15 cellular contexts compared by ENCODE assay signal in the genomic region with DNA sequence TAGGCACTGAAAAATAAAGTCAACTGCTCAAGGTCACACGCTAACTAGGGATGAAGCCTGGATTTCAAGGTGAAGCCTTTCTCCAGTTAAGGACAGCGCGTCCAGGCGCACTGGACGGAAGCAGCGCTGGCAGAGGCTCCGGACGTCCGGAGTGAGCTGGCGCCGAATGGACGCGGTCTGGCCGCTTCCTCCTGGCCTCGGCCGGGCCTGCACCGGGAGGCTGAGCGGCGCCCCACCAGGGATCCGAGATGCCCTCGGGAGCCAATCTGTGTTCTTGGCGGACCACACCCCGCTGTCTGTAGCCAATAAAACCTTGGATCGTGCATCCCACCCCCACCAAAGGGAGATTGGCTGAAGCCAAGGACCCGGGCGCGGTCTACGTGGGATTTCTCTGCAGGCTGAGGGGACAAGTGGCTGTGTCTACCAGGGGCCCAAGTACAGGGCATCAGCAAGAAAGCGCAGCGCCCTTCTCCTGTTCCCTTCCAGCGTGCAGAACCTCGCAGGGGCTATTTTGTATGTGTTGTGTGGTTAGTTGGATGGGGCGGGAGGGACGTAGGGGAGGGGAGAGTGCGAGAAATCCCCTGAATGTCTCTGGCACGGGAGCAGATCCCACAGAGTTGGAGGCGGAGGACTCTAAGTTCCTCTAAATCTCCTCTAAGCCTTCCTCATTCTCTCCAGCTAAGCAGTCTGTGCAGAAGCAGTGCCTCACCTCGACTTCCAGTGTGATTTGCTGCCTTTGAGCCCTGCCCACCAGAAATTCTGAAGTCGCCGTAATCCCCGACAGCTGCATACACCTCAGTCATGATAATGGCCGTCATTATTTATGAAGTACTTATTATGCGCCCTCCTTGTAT. TPM values are rescaled to one million over a fixed set of nuclear protein-coding genes. Genes with fewer than 3 reads are reported as not detected.
DNase-seq lines count a peak whose midpoint lies in the region; ATAC-seq, FAIRE-seq and TF ChIP-seq lines count a peak whose summit lies in the region.
"Had no signal": no experiment of that assay in that cellular context is flagged by ENCODE, and none has a peak within 500 bp of the region (broad histone marks: within the 10 kb centered on the region; RNA-seq: fewer than 3 reads in every experiment).

No MANE protein-coding gene starts in this region.

- H3K27ac ChIP-seq in kidney (ENCODE audit: low read depth in 2 of 2, low read length in 2 of 2) (no peak overlapping the region), thoracic aorta (peak overlapping the region in 1 of 2 donors; percentile 76)
- H3K27ac ChIP-seq: SK-N-MC, suprapubic skin had no signal

- H3K36me3 ChIP-seq in kidney (ENCODE audit: control insufficient read depth in 1 of 2, insufficient read depth in 2 of 2, low read length in 2 of 2) (no peaks in the 10 kb centered on the region), thoracic aorta (no peaks in the 10 kb centered on the region)
- H3K36me3 ChIP-seq: suprapubic skin had no signal

- H3K4me3 ChIP-seq in kidney (ENCODE audit: low read length in 2 of 2) (no peak overlapping the region), thoracic aorta (peak overlapping the region; percentile 44)
- H3K4me3 ChIP-seq: SK-N-MC, suprapubic skin had no signal

- TF ChIP-seq CTCF in kidney (IDR thresholded peaks at IDR 0.05; ENCODE audit: borderline replicate concordance, extremely low read depth, insufficient read depth) (no peak), thoracic aorta (IDR thresholded peaks at IDR 0.05) (no peak)

- H3K9me3 ChIP-seq in kidney (ENCODE audit: control insufficient read depth in 1 of 2, low read length in 2 of 2) (no peaks in the 10 kb centered on the region), thoracic aorta (no peaks in the 10 kb centered on the region)
- H3K9me3 ChIP-seq: suprapubic skin had no signal

- no peak overlapping the region for H3K9ac ChIP-seq in kidney (ENCODE audit: low read length in 2 of 2)

- intact Hi-C loops in kidney (cut with DNase I) = no loop called here

- DNase-seq in activated CD8-positive, alpha-beta memory T cell treated with anti-CD3 and anti-CD28 coated beads for 24 hours = peak; percentile 55
- no peak for DNase-seq in activated CD8-positive, alpha-beta memory T cell treated with anti-CD3 and anti-CD28 coated beads, Interleukin-2, amount 50 U/mL, for 4 hours
- peak; percentile 79 for DNase-seq in amniotic epithelial cell (ENCODE audit: low read depth)
- DNase-seq in kidney = peak; percentile 74
- DNase-seq in thoracic aorta (ENCODE audit: low spot score) = no peak
- DNase-seq in SHP77 (lab: John Stamatoyannopoulos, UW) = no peak
- DNase-seq in stimulated activated naive CD4-positive, alpha-beta T cell (lab: John Stamatoyannopoulos, UW) = no peak
- no peak for DNase-seq in NCI-H226
- DNase-seq: 8988T; activated CD4-positive, alpha-beta T cell treated with anti-CD3 and anti-CD28 coated beads for 4 hours; foreskin melanocyte; NCI-H510A treated with DMSO at 0.1 percent for 48 hours had no signal

- H3K4me1 ChIP-seq in kidney (ENCODE audit: control insufficient read depth in 1 of 2, insufficient read depth in 1 of 2, low read depth in 1 of 2, low read length in 2 of 2) = peaks cover 0 to 6% of the 10 kb centered on the region in 2 donors
- H3K4me1 ChIP-seq in thoracic aorta (ENCODE audit: control insufficient read depth in 1 of 2, low read depth in 2 of 2) = peaks cover 15 to 33% of the 10 kb centered on the region in 2 donors

- peak; percentile 10 for ATAC-seq in thoracic aorta (ENCODE audit: insufficient number of reproducible peaks, low FRiP score, low read depth)

- FAIRE-seq in kidney (lab: Jason Lieb, UNC) = no peak
- FAIRE-seq: GM12892 had no signal

- no peaks in the 10 kb centered on the region for H3K27me3 ChIP-seq in thoracic aorta (replicated peaks; ENCODE audit: insufficient read depth)
- H3K27me3 ChIP-seq: suprapubic skin had no signal

RNA-seq across cellular contexts. Expression of a gene that starts 2.5 kb away (rescaled TPM):
- total RNA-seq in kidney (43.7 TPM), thoracic aorta (10 to 100 TPM; 29.6 to 48.5 TPM)
- polyA plus RNA-seq in kidney (ENCODE audit: insufficient read depth, low read depth, low replicate concordance) = 8.3 TPM

RNA-seq across cellular contexts. Expression of a gene that starts 29.0 kb away (rescaled TPM):
- 29.1 TPM for total RNA-seq in kidney
- 7.6 TPM for polyA plus RNA-seq in kidney (ENCODE audit: insufficient read depth, low read depth, low replicate concordance)
- total RNA-seq in thoracic aorta = 10 to 100 TPM; 89.8 to 91.9 TPM

Comparison
In these comparisons a context has a peak if more than half of its experiments do, and no peak if none do; other contexts are left out.
1. DNase-seq: peak in activated CD8-positive, alpha-beta memory T cell treated with anti-CD3 and anti-CD28 coated beads for 24 hours (single experiment), amniotic epithelial cell (single experiment) and kidney (single experiment); none in activated CD8-positive, alpha-beta memory T cell treated with anti-CD3 and anti-CD28 coated beads, Interleukin-2, amount 50 U/mL, for 4 hours (single experiment), thoracic aorta (single experiment), SHP77 (0 of 2), stimulated activated naive CD4-positive, alpha-beta T cell (0 of 6) and NCI-H226 (single experiment).